9 cellular contexts compared by ENCODE assay signal in genomic region chr6:6332240-6332639, GRCh38. TPM values are rescaled to one million over a fixed set of nuclear protein-coding genes. Genes with fewer than 3 reads are reported as not detected.
DNase-seq lines count a peak whose midpoint lies in the region; ATAC-seq and TF ChIP-seq lines count a peak whose summit lies in the region.
"Had no signal": no experiment of that assay in that cellular context is flagged by ENCODE, and none has a peak within 500 bp of the region (broad histone marks: within the 10 kb centered on the region; RNA-seq: fewer than 3 reads in every experiment).

No MANE protein-coding gene starts in this region.

- no peaks in the 10 kb centered on the region for H4K20me1 ChIP-seq in KMS-11 (ENCODE audit: insufficient read depth)

- H3K4me1 ChIP-seq in KMS-11 (ENCODE audit: low read depth, poor library complexity, severe bottlenecking) = peaks cover 73% of the 10 kb centered on the region

- POLR2A ChIA-PET in RWPE1 (lab: Yijun Ruan, JAX; ENCODE audit: low non-redundant PET) = no interaction called here

- no peaks in the 10 kb centered on the region for H3K36me3 ChIP-seq in KMS-11 (ENCODE audit: insufficient read depth)

- H3K79me2 ChIP-seq in KMS-11 (ENCODE audit: insufficient read depth, low read depth) = no peaks in the 10 kb centered on the region

- H2AFZ ChIP-seq in KMS-11 (ENCODE audit: low read depth) = peak overlapping the region; percentile 27

- no peak for TF ChIP-seq CTCF in KMS-11 (conservative IDR thresholded peaks at IDR 0.05; ENCODE audit: low read depth, low read length)
- no peak for TF ChIP-seq CTCF in RWPE1 (conservative IDR thresholded peaks at IDR 0.05; ENCODE audit: low read depth)

- CTCF ChIA-PET in RWPE1 (lab: Yijun Ruan, JAX) = no interaction called here

- peak; percentile 9 for DNase-seq in kidney tubule cell (ENCODE audit: low spot score)
- DNase-seq in amygdala (lab: John Stamatoyannopoulos, UW) = no peak
- DNase-seq in iPS-NIHi11 (ENCODE audit: low spot score) = no peak
- DNase-seq in RWPE1 (ENCODE audit: low spot score) = no peak
- no peak for DNase-seq in cerebellum (ENCODE audit: low spot score)

- peak overlapping the region; percentile 75 for H3K4me2 ChIP-seq in KMS-11

- H3K4me3 ChIP-seq in KMS-11 (IDR thresholded peaks at IDR 0.05; ENCODE audit: insufficient read depth, low read depth, low read length) = no peak overlapping the region

- ATAC-seq in GM18520 (IDR thresholded peaks at IDR 0.05; ENCODE audit: unreplicated experiment) = peak; percentile 39
- ATAC-seq in HG02610 (IDR thresholded peaks at IDR 0.05; ENCODE audit: unreplicated experiment) = peak; percentile 54

- H3K9ac ChIP-seq in KMS-11 = peak overlapping the region; percentile 64

- H3K27ac ChIP-seq in KMS-11 (peak overlapping the region; percentile 93), RWPE1 (no peak overlapping the region)
- H3K27ac ChIP-seq: epithelial cell of prostate had no signal

- H3K27me3 ChIP-seq in KMS-11 (ENCODE audit: insufficient read depth, low read depth) = no peaks in the 10 kb centered on the region

RNA-seq across cellular contexts. Expression of gene F13A1, which starts 11.8 kb away (rescaled TPM):
- 22.0 TPM for total RNA-seq in cerebellum
